In the genomic region with DNA sequence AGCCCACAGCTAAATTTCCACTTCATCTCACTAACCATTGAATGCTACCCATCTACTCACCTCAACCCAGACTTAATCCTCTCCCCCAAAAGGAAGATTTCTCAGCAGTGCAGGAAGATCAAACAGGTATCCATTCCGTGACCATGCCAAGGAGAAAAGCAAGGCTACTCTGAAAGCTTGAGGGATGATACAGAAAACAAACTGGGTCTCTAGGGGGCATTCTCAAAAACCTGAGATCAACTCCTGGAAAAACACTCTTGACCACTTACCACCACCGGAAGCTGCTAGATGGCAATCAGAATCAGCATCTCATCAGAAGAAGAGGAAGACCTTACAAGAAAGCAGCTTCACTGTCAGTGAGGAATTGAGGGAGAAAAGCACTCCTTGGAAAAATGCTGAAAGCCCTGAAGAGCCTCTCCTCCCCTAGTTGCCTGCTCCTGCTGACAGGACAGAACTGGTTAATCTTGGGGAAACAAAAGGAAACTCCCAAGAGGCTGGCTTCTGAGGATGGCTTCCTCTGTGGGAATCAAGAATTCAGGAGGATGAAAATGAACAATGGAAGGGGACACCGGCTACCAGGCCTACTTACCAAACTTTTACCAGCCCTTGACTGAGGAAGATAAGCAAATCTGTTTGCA, we compare ENCODE assay signal across 2 cellular contexts.
TF ChIP-seq lines count a peak whose summit lies in the region.

A gene with protein sequence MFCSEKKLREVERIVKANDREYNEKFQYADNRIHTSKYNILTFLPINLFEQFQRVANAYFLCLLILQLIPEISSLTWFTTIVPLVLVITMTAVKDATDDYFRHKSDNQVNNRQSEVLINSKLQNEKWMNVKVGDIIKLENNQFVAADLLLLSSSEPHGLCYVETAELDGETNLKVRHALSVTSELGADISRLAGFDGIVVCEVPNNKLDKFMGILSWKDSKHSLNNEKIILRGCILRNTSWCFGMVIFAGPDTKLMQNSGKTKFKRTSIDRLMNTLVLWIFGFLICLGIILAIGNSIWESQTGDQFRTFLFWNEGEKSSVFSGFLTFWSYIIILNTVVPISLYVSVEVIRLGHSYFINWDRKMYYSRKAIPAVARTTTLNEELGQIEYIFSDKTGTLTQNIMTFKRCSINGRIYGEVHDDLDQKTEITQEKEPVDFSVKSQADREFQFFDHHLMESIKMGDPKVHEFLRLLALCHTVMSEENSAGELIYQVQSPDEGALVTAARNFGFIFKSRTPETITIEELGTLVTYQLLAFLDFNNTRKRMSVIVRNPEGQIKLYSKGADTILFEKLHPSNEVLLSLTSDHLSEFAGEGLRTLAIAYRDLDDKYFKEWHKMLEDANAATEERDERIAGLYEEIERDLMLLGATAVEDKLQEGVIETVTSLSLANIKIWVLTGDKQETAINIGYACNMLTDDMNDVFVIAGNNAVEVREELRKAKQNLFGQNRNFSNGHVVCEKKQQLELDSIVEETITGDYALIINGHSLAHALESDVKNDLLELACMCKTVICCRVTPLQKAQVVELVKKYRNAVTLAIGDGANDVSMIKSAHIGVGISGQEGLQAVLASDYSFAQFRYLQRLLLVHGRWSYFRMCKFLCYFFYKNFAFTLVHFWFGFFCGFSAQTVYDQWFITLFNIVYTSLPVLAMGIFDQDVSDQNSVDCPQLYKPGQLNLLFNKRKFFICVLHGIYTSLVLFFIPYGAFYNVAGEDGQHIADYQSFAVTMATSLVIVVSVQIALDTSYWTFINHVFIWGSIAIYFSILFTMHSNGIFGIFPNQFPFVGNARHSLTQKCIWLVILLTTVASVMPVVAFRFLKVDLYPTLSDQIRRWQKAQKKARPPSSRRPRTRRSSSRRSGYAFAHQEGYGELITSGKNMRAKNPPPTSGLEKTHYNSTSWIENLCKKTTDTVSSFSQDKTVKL (minus strand): TSS at position 171 of the 638 bp plus-strand sequence. CDS start 12,267 bp downstream, outside the sequence.

TF ChIP-seq in GM23338, 12 proteins besides CTCF, POLR2A, EP300 and RAD21:
- 0 out of 2 replicates have a peak, but pooled peaks have one; percentile 20 for TF ChIP-seq ZNF114 (CRISPR knock-in tag; IDR thresholded peaks at IDR 0.05)
- TF ChIP-seq, protein P1, sequence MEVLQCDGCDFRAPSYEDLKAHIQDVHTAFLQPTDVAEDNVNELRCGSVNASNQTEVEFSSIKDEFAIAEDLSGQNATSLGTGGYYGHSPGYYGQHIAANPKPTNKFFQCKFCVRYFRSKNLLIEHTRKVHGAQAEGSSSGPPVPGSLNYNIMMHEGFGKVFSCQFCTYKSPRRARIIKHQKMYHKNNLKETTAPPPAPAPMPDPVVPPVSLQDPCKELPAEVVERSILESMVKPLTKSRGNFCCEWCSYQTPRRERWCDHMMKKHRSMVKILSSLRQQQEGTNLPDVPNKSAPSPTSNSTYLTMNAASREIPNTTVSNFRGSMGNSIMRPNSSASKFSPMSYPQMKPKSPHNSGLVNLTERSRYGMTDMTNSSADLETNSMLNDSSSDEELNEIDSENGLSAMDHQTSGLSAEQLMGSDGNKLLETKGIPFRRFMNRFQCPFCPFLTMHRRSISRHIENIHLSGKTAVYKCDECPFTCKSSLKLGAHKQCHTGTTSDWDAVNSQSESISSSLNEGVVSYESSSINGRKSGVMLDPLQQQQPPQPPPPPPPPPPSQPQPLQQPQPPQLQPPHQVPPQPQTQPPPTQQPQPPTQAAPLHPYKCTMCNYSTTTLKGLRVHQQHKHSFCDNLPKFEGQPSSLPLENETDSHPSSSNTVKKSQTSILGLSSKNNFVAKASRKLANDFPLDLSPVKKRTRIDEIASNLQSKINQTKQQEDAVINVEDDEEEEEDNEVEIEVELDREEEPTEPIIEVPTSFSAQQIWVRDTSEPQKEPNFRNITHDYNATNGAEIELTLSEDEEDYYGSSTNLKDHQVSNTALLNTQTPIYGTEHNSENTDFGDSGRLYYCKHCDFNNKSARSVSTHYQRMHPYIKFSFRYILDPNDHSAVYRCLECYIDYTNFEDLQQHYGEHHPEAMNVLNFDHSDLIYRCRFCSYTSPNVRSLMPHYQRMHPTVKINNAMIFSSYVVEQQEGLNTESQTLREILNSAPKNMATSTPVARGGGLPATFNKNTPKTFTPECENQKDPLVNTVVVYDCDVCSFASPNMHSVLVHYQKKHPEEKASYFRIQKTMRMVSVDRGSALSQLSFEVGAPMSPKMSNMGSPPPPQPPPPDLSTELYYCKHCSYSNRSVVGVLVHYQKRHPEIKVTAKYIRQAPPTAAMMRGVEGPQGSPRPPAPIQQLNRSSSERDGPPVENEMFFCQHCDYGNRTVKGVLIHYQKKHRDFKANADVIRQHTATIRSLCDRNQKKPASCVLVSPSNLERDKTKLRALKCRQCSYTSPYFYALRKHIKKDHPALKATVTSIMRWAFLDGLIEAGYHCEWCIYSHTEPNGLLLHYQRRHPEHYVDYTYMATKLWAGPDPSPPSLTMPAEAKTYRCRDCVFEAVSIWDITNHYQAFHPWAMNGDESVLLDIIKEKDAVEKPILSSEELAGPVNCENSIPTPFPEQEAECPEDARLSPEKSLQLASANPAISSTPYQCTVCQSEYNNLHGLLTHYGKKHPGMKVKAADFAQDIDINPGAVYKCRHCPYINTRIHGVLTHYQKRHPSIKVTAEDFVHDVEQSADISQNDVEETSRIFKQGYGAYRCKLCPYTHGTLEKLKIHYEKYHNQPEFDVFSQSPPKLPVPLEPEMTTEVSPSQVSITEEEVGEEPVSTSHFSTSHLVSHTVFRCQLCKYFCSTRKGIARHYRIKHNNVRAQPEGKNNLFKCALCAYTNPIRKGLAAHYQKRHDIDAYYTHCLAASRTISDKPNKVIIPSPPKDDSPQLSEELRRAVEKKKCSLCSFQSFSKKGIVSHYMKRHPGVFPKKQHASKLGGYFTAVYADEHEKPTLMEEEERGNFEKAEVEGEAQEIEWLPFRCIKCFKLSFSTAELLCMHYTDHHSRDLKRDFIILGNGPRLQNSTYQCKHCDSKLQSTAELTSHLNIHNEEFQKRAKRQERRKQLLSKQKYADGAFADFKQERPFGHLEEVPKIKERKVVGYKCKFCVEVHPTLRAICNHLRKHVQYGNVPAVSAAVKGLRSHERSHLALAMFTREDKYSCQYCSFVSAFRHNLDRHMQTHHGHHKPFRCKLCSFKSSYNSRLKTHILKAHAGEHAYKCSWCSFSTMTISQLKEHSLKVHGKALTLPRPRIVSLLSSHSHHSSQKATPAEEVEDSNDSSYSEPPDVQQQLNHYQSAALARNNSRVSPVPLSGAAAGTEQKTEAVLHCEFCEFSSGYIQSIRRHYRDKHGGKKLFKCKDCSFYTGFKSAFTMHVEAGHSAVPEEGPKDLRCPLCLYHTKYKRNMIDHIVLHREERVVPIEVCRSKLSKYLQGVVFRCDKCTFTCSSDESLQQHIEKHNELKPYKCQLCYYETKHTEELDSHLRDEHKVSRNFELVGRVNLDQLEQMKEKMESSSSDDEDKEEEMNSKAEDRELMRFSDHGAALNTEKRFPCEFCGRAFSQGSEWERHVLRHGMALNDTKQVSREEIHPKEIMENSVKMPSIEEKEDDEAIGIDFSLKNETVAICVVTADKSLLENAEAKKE (CRISPR knock-in tag; IDR thresholded peaks at IDR 0.05), result no peak

TF ChIP-seq in K562, 482 proteins besides CTCF, POLR2A, EP300 and RAD21:
- no peak for TF ChIP-seq JUNB (CRISPR knock-in tag; conservative IDR thresholded peaks at IDR 0.05)
- TF ChIP-seq ZNF696 (CRISPR knock-in tag; conservative IDR thresholded peaks at IDR 0.05), result no peak
- 0 out of 2 replicates have a peak, but pooled peaks have one; percentile 31 for TF ChIP-seq CXXC5 (CRISPR knock-in tag; IDR thresholded peaks at IDR 0.05)
- TF ChIP-seq, protein P2, sequence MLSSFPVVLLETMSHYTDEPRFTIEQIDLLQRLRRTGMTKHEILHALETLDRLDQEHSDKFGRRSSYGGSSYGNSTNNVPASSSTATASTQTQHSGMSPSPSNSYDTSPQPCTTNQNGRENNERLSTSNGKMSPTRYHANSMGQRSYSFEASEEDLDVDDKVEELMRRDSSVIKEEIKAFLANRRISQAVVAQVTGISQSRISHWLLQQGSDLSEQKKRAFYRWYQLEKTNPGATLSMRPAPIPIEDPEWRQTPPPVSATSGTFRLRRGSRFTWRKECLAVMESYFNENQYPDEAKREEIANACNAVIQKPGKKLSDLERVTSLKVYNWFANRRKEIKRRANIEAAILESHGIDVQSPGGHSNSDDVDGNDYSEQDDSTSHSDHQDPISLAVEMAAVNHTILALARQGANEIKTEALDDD (IDR thresholded peaks at IDR 0.05), result peak; percentile 76
- peak; percentile 63 for TF ChIP-seq ETV1 (tag; conservative IDR thresholded peaks at IDR 0.05; ENCODE audit: low read depth)
- TF ChIP-seq MAFG (tag; conservative IDR thresholded peaks at IDR 0.05), result no peak
- TF ChIP-seq, protein P3, sequence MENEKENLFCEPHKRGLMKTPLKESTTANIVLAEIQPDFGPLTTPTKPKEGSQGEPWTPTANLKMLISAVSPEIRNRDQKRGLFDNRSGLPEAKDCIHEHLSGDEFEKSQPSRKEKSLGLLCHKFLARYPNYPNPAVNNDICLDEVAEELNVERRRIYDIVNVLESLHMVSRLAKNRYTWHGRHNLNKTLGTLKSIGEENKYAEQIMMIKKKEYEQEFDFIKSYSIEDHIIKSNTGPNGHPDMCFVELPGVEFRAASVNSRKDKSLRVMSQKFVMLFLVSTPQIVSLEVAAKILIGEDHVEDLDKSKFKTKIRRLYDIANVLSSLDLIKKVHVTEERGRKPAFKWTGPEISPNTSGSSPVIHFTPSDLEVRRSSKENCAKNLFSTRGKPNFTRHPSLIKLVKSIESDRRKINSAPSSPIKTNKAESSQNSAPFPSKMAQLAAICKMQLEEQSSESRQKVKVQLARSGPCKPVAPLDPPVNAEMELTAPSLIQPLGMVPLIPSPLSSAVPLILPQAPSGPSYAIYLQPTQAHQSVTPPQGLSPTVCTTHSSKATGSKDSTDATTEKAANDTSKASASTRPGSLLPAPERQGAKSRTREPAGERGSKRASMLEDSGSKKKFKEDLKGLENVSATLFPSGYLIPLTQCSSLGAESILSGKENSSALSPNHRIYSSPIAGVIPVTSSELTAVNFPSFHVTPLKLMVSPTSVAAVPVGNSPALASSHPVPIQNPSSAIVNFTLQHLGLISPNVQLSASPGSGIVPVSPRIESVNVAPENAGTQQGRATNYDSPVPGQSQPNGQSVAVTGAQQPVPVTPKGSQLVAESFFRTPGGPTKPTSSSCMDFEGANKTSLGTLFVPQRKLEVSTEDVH (IDR thresholded peaks at IDR 0.05; ENCODE audit: low read depth, partially characterized antibody), result no peak
- TF ChIP-seq, protein P4, sequence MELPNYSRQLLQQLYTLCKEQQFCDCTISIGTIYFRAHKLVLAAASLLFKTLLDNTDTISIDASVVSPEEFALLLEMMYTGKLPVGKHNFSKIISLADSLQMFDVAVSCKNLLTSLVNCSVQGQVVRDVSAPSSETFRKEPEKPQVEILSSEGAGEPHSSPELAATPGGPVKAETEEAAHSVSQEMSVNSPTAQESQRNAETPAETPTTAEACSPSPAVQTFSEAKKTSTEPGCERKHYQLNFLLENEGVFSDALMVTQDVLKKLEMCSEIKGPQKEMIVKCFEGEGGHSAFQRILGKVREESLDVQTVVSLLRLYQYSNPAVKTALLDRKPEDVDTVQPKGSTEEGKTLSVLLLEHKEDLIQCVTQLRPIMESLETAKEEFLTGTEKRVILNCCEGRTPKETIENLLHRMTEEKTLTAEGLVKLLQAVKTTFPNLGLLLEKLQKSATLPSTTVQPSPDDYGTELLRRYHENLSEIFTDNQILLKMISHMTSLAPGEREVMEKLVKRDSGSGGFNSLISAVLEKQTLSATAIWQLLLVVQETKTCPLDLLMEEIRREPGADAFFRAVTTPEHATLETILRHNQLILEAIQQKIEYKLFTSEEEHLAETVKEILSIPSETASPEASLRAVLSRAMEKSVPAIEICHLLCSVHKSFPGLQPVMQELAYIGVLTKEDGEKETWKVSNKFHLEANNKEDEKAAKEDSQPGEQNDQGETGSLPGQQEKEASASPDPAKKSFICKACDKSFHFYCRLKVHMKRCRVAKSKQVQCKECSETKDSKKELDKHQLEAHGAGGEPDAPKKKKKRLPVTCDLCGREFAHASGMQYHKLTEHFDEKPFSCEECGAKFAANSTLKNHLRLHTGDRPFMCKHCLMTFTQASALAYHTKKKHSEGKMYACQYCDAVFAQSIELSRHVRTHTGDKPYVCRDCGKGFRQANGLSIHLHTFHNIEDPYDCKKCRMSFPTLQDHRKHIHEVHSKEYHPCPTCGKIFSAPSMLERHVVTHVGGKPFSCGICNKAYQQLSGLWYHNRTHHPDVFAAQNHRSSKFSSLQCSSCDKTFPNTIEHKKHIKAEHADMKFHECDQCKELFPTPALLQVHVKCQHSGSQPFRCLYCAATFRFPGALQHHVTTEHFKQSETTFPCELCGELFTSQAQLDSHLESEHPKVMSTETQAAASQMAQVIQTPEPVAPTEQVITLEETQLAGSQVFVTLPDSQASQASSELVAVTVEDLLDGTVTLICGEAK (IDR thresholded peaks at IDR 0.05), result 0 out of 2 replicates have a peak, but pooled peaks have one; percentile 12
- TF ChIP-seq, protein P4 (CRISPR knock-in tag; IDR thresholded peaks at IDR 0.05), result no peak
- TF ChIP-seq GABPB1 (CRISPR knock-in tag; IDR thresholded peaks at IDR 0.05), result no peak
- TF ChIP-seq ZBTB17 (CRISPR knock-in tag; IDR thresholded peaks at IDR 0.05), result 0 out of 2 replicates have a peak, but pooled peaks have one; percentile 22
- TF ChIP-seq GABPA (tag; conservative IDR thresholded peaks at IDR 0.05; ENCODE audit: low read depth), result peak; percentile 75
- peak; percentile 61; the same call in 1 of the 2 replicates for TF ChIP-seq CTBP1 (IDR thresholded peaks at IDR 0.05; ENCODE audit: borderline replicate concordance)
TF ChIP-seq in K562: peak in this region for 7.
